ENCODE assay signal across 8 cellular contexts in the genomic region with DNA sequence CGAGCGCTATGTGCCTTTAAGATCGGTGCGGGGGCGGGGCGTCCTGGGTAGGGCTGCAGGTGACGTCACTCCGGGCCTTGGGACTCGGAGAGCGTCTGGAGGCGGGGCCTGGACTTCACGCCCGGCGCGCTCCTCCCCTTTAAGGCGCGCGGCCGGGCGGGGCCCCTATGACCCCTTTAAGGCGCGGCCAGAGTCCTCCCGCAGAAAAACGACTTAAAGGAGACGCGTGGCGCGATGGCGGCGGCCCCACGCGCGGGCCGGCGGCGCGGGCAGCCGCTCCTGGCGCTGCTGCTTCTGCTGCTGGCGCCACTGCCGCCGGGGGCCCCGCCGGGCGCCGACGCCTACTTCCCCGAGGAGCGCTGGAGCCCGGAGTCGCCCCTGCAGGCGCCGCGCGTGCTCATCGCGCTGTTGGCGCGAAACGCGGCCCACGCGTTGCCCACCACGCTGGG. TPM values are rescaled to one million over a fixed set of nuclear protein-coding genes. Genes with fewer than 3 reads are reported as not detected.
A peak's percentile ranks its signal among the peaks of the same experiment; 100 is the strongest.
DNase-seq lines count a peak whose midpoint lies in the region; FAIRE-seq and TF ChIP-seq lines count a peak whose summit lies in the region.

Gene COLGALT1, plus strand, starts transcription at position 170 of the 449 bp plus-strand sequence. Its CDS starts 65 bp downstream, at position 235.

- H3K36me3 ChIP-seq in SK-N-MC (ENCODE audit: insufficient read depth, low read length) (peaks cover 25% of the 10 kb centered on the region), neutrophil (peaks cover 9% of the 10 kb centered on the region)

- peaks cover 17% of the 10 kb centered on the region for H3K36me3 Mint-ChIP-seq in activated naive CD4-positive, alpha-beta T cell treated with anti-CD3 and anti-CD28 coated beads for 36 hours (ENCODE audit: low read depth)

- peak within 1 kb of the TSS; percentile 74 for H3K4me3 Mint-ChIP-seq in activated naive CD4-positive, alpha-beta T cell treated with anti-CD3 and anti-CD28 coated beads for 36 hours

- peak; percentile 99 for DNase-seq in G401 (ENCODE audit: low spot score)
- peak; percentile 85 for DNase-seq in HFF-Myc (ENCODE audit: extremely low read depth, low read depth)
- peak; percentile 84 for DNase-seq in NCI-H1048 (lab: John Stamatoyannopoulos, UW)
- DNase-seq in SK-N-MC (ENCODE audit: low read depth, low spot score) = peak; percentile 72
- DNase-seq in activated naive CD4-positive, alpha-beta T cell treated with anti-CD3 and anti-CD28 coated beads for 36 hours = peak; percentile 99
- DNase-seq in frontal cortex (ENCODE audit: low spot score in 2 of 2) = peak; percentile 96

- peaks cover 39 to 52% of the 10 kb centered on the region in 2 experiments for H3K4me1 ChIP-seq in neutrophil (ENCODE audit: control insufficient read depth in 1 of 2, insufficient read depth in 1 of 2, low read depth in 1 of 2, low read length in 1 of 2)

- H3K9me3 Mint-ChIP-seq in activated naive CD4-positive, alpha-beta T cell treated with anti-CD3 and anti-CD28 coated beads for 36 hours = no peaks in the 10 kb centered on the region

- no peak within 1 kb of the TSS for H3K27ac Mint-ChIP-seq in activated naive CD4-positive, alpha-beta T cell treated with anti-CD3 and anti-CD28 coated beads for 36 hours

- H3K27me3 Mint-ChIP-seq in activated naive CD4-positive, alpha-beta T cell treated with anti-CD3 and anti-CD28 coated beads for 36 hours (ENCODE audit: low read depth) = no peaks in the 10 kb centered on the region

- no peaks in the 10 kb centered on the region for H3K27me3 ChIP-seq in neutrophil

- intact Hi-C loops in activated naive CD4-positive, alpha-beta T cell treated with anti-CD3 and anti-CD28 coated beads for 36 hours (cut with micrococcal nuclease) = loop anchor here (1.0 to 5.0 kb wide), 8 partner anchors 16 to 329 kb away; partner anchors contain the start of genes OCEL1, PGLS, RPL18A and SLC27A1

- FAIRE-seq in frontal cortex (lab: Jason Lieb, UNC) = no peak

- TF ChIP-seq CTCF in HFF-Myc (IDR thresholded peaks at IDR 0.05; ENCODE audit: low read depth, low read length, missing control alignments) (no peak), neutrophil (IDR thresholded peaks at IDR 0.05) (peak; percentile 49), subcutaneous adipose tissue (IDR thresholded peaks at IDR 0.05; ENCODE audit: low read depth) (no peak)

- peaks cover 16% of the 10 kb centered on the region for H3K4me1 Mint-ChIP-seq in activated naive CD4-positive, alpha-beta T cell treated with anti-CD3 and anti-CD28 coated beads for 36 hours (ENCODE audit: low read depth)

- H3K9ac ChIP-seq in SK-N-MC (ENCODE audit: insufficient read length) = peak within 1 kb of the TSS; percentile 89

- peak within 1 kb of the TSS; percentile 94 for H3K4me3 ChIP-seq in HFF-Myc (replicated peaks; ENCODE audit: low read depth, low read length)
- peak within 1 kb of the TSS; percentile 96 for H3K4me3 ChIP-seq in SK-N-MC
- peak within 1 kb of the TSS; percentile 85 to 93 for H3K4me3 ChIP-seq in neutrophil (ENCODE audit: low read depth in 1 of 2, low read length in 1 of 2)

- H3K27ac ChIP-seq in SK-N-MC = no peak within 1 kb of the TSS
- H3K27ac ChIP-seq in neutrophil = peak within 1 kb of the TSS; percentile 89

- in situ Hi-C loops in G401 (cut with HindIII; ENCODE audit: low sequenced_read_pairs) = no loop called here

- CTCF ChIA-PET in activated naive CD4-positive, alpha-beta T cell treated with anti-CD3 and anti-CD28 coated beads for 36 hours (lab: Charles Lee) = interaction anchor here (1.1 kb wide), 1 partner anchor 49 kb away, joined by 3 read pairs; no protein-coding TSS in a partner anchor

- no peaks in the 10 kb centered on the region for H3K9me3 ChIP-seq in SK-N-MC (ENCODE audit: low read depth, low read length)
- H3K9me3 ChIP-seq in neutrophil = no peaks in the 10 kb centered on the region

RNA-seq across cellular contexts. Expression of gene COLGALT1, which starts in this region (rescaled TPM):
- 73.2 and 75.4 TPM in 2 replicates for total RNA-seq in G401 (2014; rRNA removed; shearing (Covaris generic))
- 10 to 100 TPM; 36.8 to 37.3 TPM for total RNA-seq in activated naive CD4-positive, alpha-beta T cell treated with anti-CD3 and anti-CD28 coated beads for 36 hours
- total RNA-seq in frontal cortex (17.1 TPM), subcutaneous adipose tissue (100 to 1,000 TPM in 1 of 4 donors, 10 to 100 TPM in 3; 58.2 to 118 (median 94.5) TPM)
